8 cellular contexts compared by ENCODE assay signal in genomic region chr5:37248970-37249819, GRCh38. TPM values are rescaled to one million over a fixed set of nuclear protein-coding genes. Genes with fewer than 3 reads are reported as not detected.
DNase-seq lines count a peak whose midpoint lies in the region; TF ChIP-seq lines count a peak whose summit lies in the region.

Gene CPLANE1, minus strand, starts transcription at chr5:37249376. Its CDS starts 1,678 bp downstream, at chr5:37247698.

- peaks cover 9% of the 10 kb centered on the region for H3F3A ChIP-seq in GM23248 (ENCODE audit: insufficient read depth)

- peaks cover 17% of the 10 kb centered on the region for H3K4me1 Mint-ChIP-seq in activated naive CD4-positive, alpha-beta T cell treated with anti-CD3 and anti-CD28 coated beads, Interleukin-2, amount 50 U/mL, for 24 hours

- H3K27ac ChIP-seq in GM23248: peak within 1 kb of the TSS; percentile 62
- peak within 1 kb of the TSS; percentile 86 for H3K27ac ChIP-seq in osteoblast (ENCODE audit: low read depth, low read length)
- H3K27ac ChIP-seq in thymus (ENCODE audit: low read depth): peak within 1 kb of the TSS; percentile 77

- peak within 1 kb of the TSS; percentile 91 for H3K4me3 Mint-ChIP-seq in activated naive CD4-positive, alpha-beta T cell treated with anti-CD3 and anti-CD28 coated beads, Interleukin-2, amount 50 U/mL, for 24 hours

- 1 to 3% methylated on average over 45 to 78 of the region's 88 CpGs for WGBS in GM23248 (ENCODE audit: low coverage in 1 of 2, low lambda C conversion rate in 2 of 2, missing lambda C conversion rate in 2 of 2), 2 experiments
- 1% methylated on average over 88 of the region's 88 CpGs for WGBS in thymus

- H3K27me3 Mint-ChIP-seq in activated naive CD4-positive, alpha-beta T cell treated with anti-CD3 and anti-CD28 coated beads, Interleukin-2, amount 50 U/mL, for 24 hours: no peaks in the 10 kb centered on the region

- H2AFZ ChIP-seq in GM23248 (peak within 1 kb of the TSS; percentile 98), osteoblast (ENCODE audit: low read length) (peak within 1 kb of the TSS; percentile 99)

- H3K4me2 ChIP-seq in GM23248 (ENCODE audit: unreplicated experiment): peak within 1 kb of the TSS; percentile 88
- H3K4me2 ChIP-seq in osteoblast (ENCODE audit: insufficient read depth, low read length): peak within 1 kb of the TSS; percentile 79

- H3K79me2 ChIP-seq in GM23248 (ENCODE audit: insufficient read depth): peaks cover 40% of the 10 kb centered on the region
- peaks cover 34% of the 10 kb centered on the region for H3K79me2 ChIP-seq in osteoblast (ENCODE audit: insufficient read depth, low read length)

- no peak for TF ChIP-seq CTCF in osteoblast (IDR thresholded peaks at IDR 0.05; ENCODE audit: extremely low read depth, low read depth, low read length)

- H3K27me3 ChIP-seq in GM23248 (replicated peaks; ENCODE audit: insufficient read depth) (no peaks in the 10 kb centered on the region), osteoblast (ENCODE audit: insufficient read depth, low read length) (no peaks in the 10 kb centered on the region), thymus (ENCODE audit: control insufficient read depth, insufficient read depth) (no peaks in the 10 kb centered on the region)

- H3K9me2 ChIP-seq in GM23248 (ENCODE audit: insufficient read depth): no peaks in the 10 kb centered on the region

- in situ Hi-C loops in GM23248 (cut with MboI) (no loop called here), SK-MEL-5 (cut with HindIII; ENCODE audit: low pct_unique_long_range_greater_than_20kb, low sequenced_read_pairs) (no loop called here)

- H4K20me1 ChIP-seq in GM23248 (ENCODE audit: insufficient read depth) (no peaks in the 10 kb centered on the region), osteoblast (ENCODE audit: insufficient read depth, low read length) (no peaks in the 10 kb centered on the region)

- peaks cover 17% of the 10 kb centered on the region for H3K4me1 ChIP-seq in GM23248 (ENCODE audit: insufficient read depth)
- H3K4me1 ChIP-seq in osteoblast (ENCODE audit: insufficient read depth, low read length): peaks cover 14% of the 10 kb centered on the region
- no peaks in the 10 kb centered on the region for H3K4me1 ChIP-seq in thymus (ENCODE audit: control insufficient read depth, insufficient read depth, low read length)

- H3K9me3 ChIP-seq in GM23248 (ENCODE audit: low read depth) (no peaks in the 10 kb centered on the region), osteoblast (ENCODE audit: low read depth, low read length) (no peaks in the 10 kb centered on the region), thymus (ENCODE audit: control insufficient read depth) (no peaks in the 10 kb centered on the region)

- H3K4me3 ChIP-seq in GM23248 (peak within 1 kb of the TSS; percentile 80), osteoblast (ENCODE audit: insufficient read depth, low read length) (peak within 1 kb of the TSS; percentile 92), thymus (ENCODE audit: low read length) (peak within 1 kb of the TSS; percentile 94)

- 0 out of 2 replicates have a peak, but pooled peaks cover 3% of the 10 kb centered on the region for H3K36me3 ChIP-seq in GM23248 (ENCODE audit: low read depth)
- H3K36me3 ChIP-seq in osteoblast (ENCODE audit: insufficient read depth, low read length): no peaks in the 10 kb centered on the region
- H3K36me3 ChIP-seq in thymus (ENCODE audit: control insufficient read depth, insufficient read depth): no peaks in the 10 kb centered on the region

- DNase-seq in ELR (ENCODE audit: low read depth): peak; percentile 79
- peak; percentile 86 for DNase-seq in GM23248
- peak; percentile 75 to 76 for DNase-seq in Kasumi-1 (lab: John Stamatoyannopoulos, UW)
- peak; percentile 80 for DNase-seq in SK-MEL-5 (ENCODE audit: low read depth, low spot score)
- DNase-seq in glomerular endothelial cell (ENCODE audit: extremely low read depth, low read depth, low spot score): no peak
- peak; percentile 97 for DNase-seq in osteoblast (ENCODE audit: insufficient read length, low spot score, missing footprints)

- H3K36me3 Mint-ChIP-seq in activated naive CD4-positive, alpha-beta T cell treated with anti-CD3 and anti-CD28 coated beads, Interleukin-2, amount 50 U/mL, for 24 hours: no peaks in the 10 kb centered on the region

- peak within 1 kb of the TSS; percentile 59 for H3K27ac Mint-ChIP-seq in activated naive CD4-positive, alpha-beta T cell treated with anti-CD3 and anti-CD28 coated beads, Interleukin-2, amount 50 U/mL, for 24 hours

- H3K9ac ChIP-seq in GM23248: peak within 1 kb of the TSS; percentile 88

- no peaks in the 10 kb centered on the region for H3K9me3 Mint-ChIP-seq in activated naive CD4-positive, alpha-beta T cell treated with anti-CD3 and anti-CD28 coated beads, Interleukin-2, amount 50 U/mL, for 24 hours

RNA-seq across cellular contexts. Expression of gene CPLANE1, which starts in this region (rescaled TPM):
- total RNA-seq in GM23248 (2014; rRNA removed; shearing (Covaris generic)): 19.5 and 24.6 TPM in 2 replicates
- polyA plus RNA-seq in GM23248 (2016; fragmentation: Nextera tagmentation; extraction: Ambion mirVana) (4.9 and 7.5 TPM in 2 replicates), thymus (6.0 TPM)
- total RNA-seq in SK-MEL-5 (2014; rRNA removed; shearing (Covaris generic)): 17.3 and 23.0 TPM in 2 replicates
- 7.0 and 13.1 TPM in 2 replicates for polyA plus RNA-seq in SK-MEL-5 (2015; cell fraction: cytosol; rRNA removed)
- 27.6 and 33.7 TPM in 2 replicates for polyA plus RNA-seq in SK-MEL-5 (2015; cell fraction: nucleus; rRNA removed)
- total RNA-seq in glomerular endothelial cell (21.6 and 30.1 TPM in 2 replicates), osteoblast (52.1 and 54.2 TPM in 2 replicates)
